1 cellular context compared by ENCODE assay signal in genomic region chr1:60281360-60281932, GRCh38.
TF ChIP-seq lines count a peak whose summit lies in the region.

No MANE protein-coding gene starts in this region.

TF ChIP-seq in GM23338, 12 proteins besides CTCF, POLR2A, EP300 and RAD21 (continued from another document):
- no peak for TF ChIP-seq REST (IDR thresholded peaks at IDR 0.05; ENCODE audit: unreplicated experiment)
- TF ChIP-seq JUNB (IDR thresholded peaks at IDR 0.05; ENCODE audit: unreplicated experiment): no peak
- TF ChIP-seq ZNF114 (CRISPR knock-in tag; IDR thresholded peaks at IDR 0.05): no peak
- no peak for TF ChIP-seq EZH2 (IDR thresholded peaks at IDR 0.05; ENCODE audit: low read depth, unreplicated experiment)
- TF ChIP-seq POLR2AphosphoS5 (IDR thresholded peaks at IDR 0.05; ENCODE audit: low read depth): no peak
- no peak for TF ChIP-seq STAT1 (IDR thresholded peaks at IDR 0.05; ENCODE audit: unreplicated experiment)
- no peak for TF ChIP-seq ETS1 (IDR thresholded peaks at IDR 0.05)
- no peak for TF ChIP-seq EZH2phosphoT487 (IDR thresholded peaks at IDR 0.05; ENCODE audit: unreplicated experiment)
- TF ChIP-seq ZNF331 (CRISPR knock-in tag; IDR thresholded peaks at IDR 0.05; ENCODE audit: low read depth): no peak
